Comparison of ENCODE assay signal across 10 cellular contexts in genomic region chr5:102536323-102536928, GRCh38. TPM values are rescaled to one million over a fixed set of nuclear protein-coding genes. Genes with fewer than 3 reads are reported as not detected.
DNase-seq lines count a peak whose midpoint lies in the region; ATAC-seq and TF ChIP-seq lines count a peak whose summit lies in the region.
"Had no signal": no experiment of that assay in that cellular context is flagged by ENCODE, and none has a peak within 500 bp of the region (broad histone marks: within the 10 kb centered on the region; RNA-seq: fewer than 3 reads in every experiment).

No MANE protein-coding gene starts in this region.

- H3K79me2 ChIP-seq in smooth muscle cell (ENCODE audit: low read depth) = no peaks in the 10 kb centered on the region

- TF ChIP-seq CTCF in MCF 10A (IDR thresholded peaks at IDR 0.05; ENCODE audit: unreplicated experiment) (peak; percentile 54), breast epithelium (IDR thresholded peaks at IDR 0.05) (no peak), smooth muscle cell (IDR thresholded peaks at IDR 0.05; ENCODE audit: borderline replicate concordance, insufficient read depth, poor library complexity, severe bottlenecking) (peak; percentile 56)

- intact Hi-C loops in MCF 10A (cut with micrococcal nuclease) (loop anchor here (2.0 to 5.0 kb wide), 5 partner anchors 146 to 938 kb away; no protein-coding TSS in a partner anchor), breast epithelium (cut with DNase I; ENCODE audit: low total_unique reads) (no loop called here)

- H3K27me3 ChIP-seq in breast epithelium = no peaks in the 10 kb centered on the region
- no peaks in the 10 kb centered on the region for H3K27me3 ChIP-seq in smooth muscle cell (ENCODE audit: low read depth)

- no peak for TF ChIP-seq POLR2A in breast epithelium (IDR thresholded peaks at IDR 0.05)

- H3K9me3 ChIP-seq in breast epithelium (no peaks in the 10 kb centered on the region), smooth muscle cell (replicated peaks; ENCODE audit: low read depth) (no peaks in the 10 kb centered on the region)

- POLR2A ChIA-PET in MCF 10A (lab: Yijun Ruan, JAX) = no interaction called here

- H3F3A ChIP-seq in smooth muscle cell (ENCODE audit: low read depth) = no peaks in the 10 kb centered on the region

- H3K9ac ChIP-seq in smooth muscle cell (ENCODE audit: low read depth) = no peak overlapping the region

- H3K4me1 ChIP-seq in breast epithelium (no peaks in the 10 kb centered on the region), smooth muscle cell (ENCODE audit: low read depth) (no peaks in the 10 kb centered on the region)

- H3K36me3 ChIP-seq in breast epithelium (no peaks in the 10 kb centered on the region), smooth muscle cell (ENCODE audit: low read depth) (no peaks in the 10 kb centered on the region)

- DNase-seq in MCF 10A (ENCODE audit: unreplicated experiment) (peak; percentile 17), breast epithelium (ENCODE audit: low spot score in 2 of 2) (no peak), NCI-H2196 treated with DMSO at 0.1 percent for 48 hours (lab: John Stamatoyannopoulos, UW; ENCODE audit: unreplicated experiment) (peak; percentile 25), dedifferentiated amniotic fluid mesenchymal stem cell (ENCODE audit: extremely low spot score) (peak; percentile 63), smooth muscle cell (lab: John Stamatoyannopoulos, UW; ENCODE audit: unreplicated experiment) (no peak), cortex of kidney (lab: John Stamatoyannopoulos, UW) (no peak)

- no peak overlapping the region for H3K4me3 Mint-ChIP-seq in MCF 10A (ENCODE audit: unreplicated experiment)

- no TSS peak for BruUV-seq in MCF 10A (replicated peaks; lab: Mats Ljungman, UMichigan)

- H3K36me3 Mint-ChIP-seq in MCF 10A (ENCODE audit: insufficient read depth, unreplicated experiment) = no peaks in the 10 kb centered on the region

- H2AFZ ChIP-seq in smooth muscle cell (ENCODE audit: low read depth) = no peak overlapping the region

- H3K27ac Mint-ChIP-seq in MCF 10A (ENCODE audit: low read depth, unreplicated experiment) = no peak overlapping the region

- H3K4me2 ChIP-seq in smooth muscle cell = no peak overlapping the region

- H3K27ac ChIP-seq in breast epithelium (no peak overlapping the region), smooth muscle cell (ENCODE audit: low read depth) (no peak overlapping the region)
- H3K27ac ChIP-seq: skin epidermis had no signal

- no peaks in the 10 kb centered on the region for H4K20me1 ChIP-seq in smooth muscle cell (ENCODE audit: low read depth)

- H3K4me3 ChIP-seq in breast epithelium (no peak overlapping the region), smooth muscle cell (no peak overlapping the region)
- H3K4me3 ChIP-seq: skin epidermis had no signal

- ATAC-seq in GM18858 (IDR thresholded peaks at IDR 0.05; ENCODE audit: unreplicated experiment) = no peak
- no peak for ATAC-seq in activated CD4-positive, CD25-positive, alpha-beta regulatory T cell treated with anti-CD3 and anti-CD28 coated beads, Interleukin-2, amount 50 U/mL, for 24 hours

- no peaks in the 10 kb centered on the region for H3K9me3 Mint-ChIP-seq in MCF 10A (ENCODE audit: unreplicated experiment)

- CTCF ChIA-PET in MCF 10A (lab: Yijun Ruan, JAX) = interaction anchor here (0.6 to 4.6 kb wide), 18 partner anchors 9 to 672 kb away, joined by 3 to 29 read pairs (median 5); no protein-coding TSS in a partner anchor

- peaks cover 11% of the 10 kb centered on the region for H3K27me3 Mint-ChIP-seq in MCF 10A (ENCODE audit: insufficient read depth, unreplicated experiment)

- H3K4me1 Mint-ChIP-seq in MCF 10A (ENCODE audit: insufficient read depth, unreplicated experiment) = no peaks in the 10 kb centered on the region

RNA-seq across cellular contexts. Expression of gene SLCO6A1, which starts 37.6 kb away (rescaled TPM):
- total RNA-seq in MCF 10A (2022) (not detected in 2 replicates), breast epithelium (not detected), smooth muscle cell (0.31 and 0.94 TPM in 2 replicates)
- 0.70 and 1.3 TPM in 2 replicates for polyA plus RNA-seq in smooth muscle cell
- total RNA-seq: T-helper 2 cell treated with Interferon-gamma antibody and Interleukin-4, amounts not matched to agents 100 ng/mL and 5 ng/mL, for 36 hours had no signal

Comparison
In these comparisons a context has a peak if more than half of its experiments do, and no peak if none do; other contexts are left out.
1. DNase-seq: peak in MCF 10A (single experiment), NCI-H2196 treated with DMSO at 0.1 percent for 48 hours (single experiment) and dedifferentiated amniotic fluid mesenchymal stem cell (single experiment); none in breast epithelium (0 of 2), smooth muscle cell (single experiment) and cortex of kidney (single experiment).
2. CTCF ChIP-seq: peak in MCF 10A (single experiment) and smooth muscle cell (single experiment); none in breast epithelium (0 of 3).